10 cellular contexts compared by ENCODE assay signal in the genomic region with DNA sequence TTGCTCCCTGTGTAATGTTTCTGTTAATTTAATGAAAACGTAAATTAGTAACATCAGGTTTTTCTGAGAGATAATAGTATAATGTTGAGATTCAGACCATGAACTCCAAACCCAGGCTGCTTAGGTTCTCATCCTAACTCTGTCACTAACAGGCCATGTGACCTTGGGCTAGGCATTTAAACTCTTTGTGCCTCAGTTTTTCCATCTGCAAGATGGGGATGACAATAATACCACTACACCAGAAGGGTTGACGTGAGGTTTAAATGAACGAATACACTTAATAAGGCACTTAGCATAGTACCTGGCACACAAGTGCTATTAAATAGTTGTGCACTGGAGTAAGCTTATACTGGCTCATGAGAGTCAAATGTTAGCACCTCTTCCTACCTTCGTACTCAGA.
"Had no signal": no experiment of that assay in that cellular context is flagged by ENCODE, and none has a peak within 500 bp of the region (broad histone marks: within the 10 kb centered on the region; RNA-seq: fewer than 3 reads in every experiment).

No MANE protein-coding gene starts in this region.

- H3K36me3 ChIP-seq: HAP-1 had no signal

- ATAC-seq: GM23338, HCT116 had no signal

- DNase-seq: GM23248, GOT3, H7, H9, HCEC 1CT, HFFc6 had no signal

- FAIRE-seq: H54 had no signal

- H3K9ac ChIP-seq: GM23248 had no signal

- H3K4me3 ChIP-seq: GM23248, GM23338, HAP-1 had no signal

- H3K4me2 ChIP-seq: GM23338 had no signal

- H2AFZ ChIP-seq: GM23248, GM23338 had no signal

- H3K9me3 ChIP-seq: HAP-1 had no signal

- H3K27ac ChIP-seq: GM23248 had no signal
